ENCODE assay signal across 28 cellular contexts in the genomic region with DNA sequence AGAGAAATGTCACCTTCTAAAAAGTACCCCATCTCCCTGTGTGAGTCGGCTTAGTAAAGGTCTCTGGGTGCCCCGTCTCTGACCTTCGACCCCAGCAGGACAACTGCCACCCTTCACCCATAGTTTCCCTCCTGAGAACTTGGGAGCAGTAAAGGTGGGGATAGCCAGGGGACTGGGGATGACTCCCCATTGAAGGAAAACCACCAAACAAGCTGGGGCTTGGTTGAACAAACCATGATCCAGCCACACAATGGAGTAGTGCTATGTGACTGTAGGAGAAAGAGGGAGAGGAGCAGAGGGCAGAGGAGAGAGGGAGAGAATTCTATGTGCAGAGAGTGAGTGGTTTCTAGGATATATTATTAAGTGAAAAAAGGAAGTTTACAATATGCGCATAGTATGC. TPM values are rescaled to one million over a fixed set of nuclear protein-coding genes. Genes with fewer than 3 reads are reported as not detected.
"Had no signal": no experiment of that assay in that cellular context is flagged by ENCODE, and none has a peak within 500 bp of the region (broad histone marks: within the 10 kb centered on the region; RNA-seq: fewer than 3 reads in every experiment).

No MANE protein-coding gene starts in this region.

- H3K9me3 Mint-ChIP-seq: activated CD4-positive, alpha-beta T cell treated with anti-CD3 and anti-CD28 coated beads, Interleukin-2, amount 10 ng/mL, durations not matched to agents 24 days and 14 days; activated T-cell treated with anti-CD3 and anti-CD28 coated beads, Interleukin-2, amount 50 U/mL, for 4 hours; IgD-negative memory B cell had no signal

- H3K36me3 ChIP-seq: adrenal gland, Peyer's patch, SJSA1 had no signal

- H3K9me3 ChIP-seq: adrenal gland, Peyer's patch, SJSA1 had no signal

- H3K4me1 ChIP-seq: adrenal gland, Peyer's patch, SJSA1 had no signal

- H3K27me3 ChIP-seq: adrenal gland, Peyer's patch, SJSA1 had no signal

- H3K27ac Mint-ChIP-seq: activated B cell treated with CpG ODN at 0.5 μM for 24 hours; activated CD4-positive, alpha-beta T cell treated with anti-CD3 and anti-CD28 coated beads, Interleukin-2, amount 10 ng/mL, durations not matched to agents 24 days and 14 days; activated naive CD4-positive, alpha-beta T cell treated with anti-CD3 and anti-CD28 coated beads, Interleukin-2, amount 10 ng/mL, durations not matched to agents 7 days and 5 days; activated naive CD8-positive, alpha-beta T cell treated with anti-CD3 and anti-CD28 coated beads, Interleukin-2, amount 10 ng/mL, durations not matched to agents 7 days and 5 days; activated T-helper 17 cell treated with anti-CD3 and anti-CD28 coated beads, Interleukin-2, amount 50 U/mL, for 72 hours had no signal

- H3K27ac ChIP-seq: adrenal gland, Peyer's patch, RWPE1, SJSA1 had no signal

- H3K4me3 Mint-ChIP-seq: activated B cell treated with CpG ODN at 0.5 μM for 24 hours; activated CD4-positive, alpha-beta T cell treated with anti-CD3 and anti-CD28 coated beads, Interleukin-2, amount 10 ng/mL, durations not matched to agents 24 days and 14 days; activated naive CD4-positive, alpha-beta T cell treated with anti-CD3 and anti-CD28 coated beads, Interleukin-2, amount 10 ng/mL, durations not matched to agents 7 days and 5 days; activated naive CD8-positive, alpha-beta T cell treated with anti-CD3 and anti-CD28 coated beads, Interleukin-2, amount 10 ng/mL, durations not matched to agents 7 days and 5 days; activated T-cell treated with anti-CD3 and anti-CD28 coated beads, Interleukin-2, amount 50 U/mL, for 4 hours; activated T-helper 17 cell treated with anti-CD3 and anti-CD28 coated beads, Interleukin-2, amount 50 U/mL, for 72 hours; IgD-negative memory B cell had no signal

- H3K4me1 Mint-ChIP-seq: activated B cell treated with CpG ODN at 0.5 μM for 24 hours; activated CD4-positive, alpha-beta T cell treated with anti-CD3 and anti-CD28 coated beads, Interleukin-2, amount 10 ng/mL, durations not matched to agents 24 days and 14 days; activated naive CD4-positive, alpha-beta T cell treated with anti-CD3 and anti-CD28 coated beads, Interleukin-2, amount 10 ng/mL, durations not matched to agents 7 days and 5 days; activated T-helper 17 cell treated with anti-CD3 and anti-CD28 coated beads, Interleukin-2, amount 50 U/mL, for 72 hours had no signal

- H3K36me3 Mint-ChIP-seq: activated naive CD8-positive, alpha-beta T cell treated with anti-CD3 and anti-CD28 coated beads, Interleukin-2, amount 10 ng/mL, durations not matched to agents 7 days and 5 days had no signal

- H3K4me3 ChIP-seq: adrenal gland, Peyer's patch, SJSA1 had no signal

- ATAC-seq: activated T-cell treated with anti-CD3 and anti-CD28 coated beads, Interleukin-2, amount 50 U/mL, for 4 hours; activated T-helper 17 cell treated with anti-CD3 and anti-CD28 coated beads, Interleukin-2, amount 50 U/mL, for 72 hours; SK-N-SH treated with all-trans-retinoic acid at 6 μM for 48 hours had no signal

- DNase-seq: activated B cell treated with CpG ODN at 0.5 μM for 24 hours; activated CD4-positive, alpha-beta T cell treated with anti-CD3 and anti-CD28 coated beads for 1 hour; activated CD4-positive, alpha-beta T cell treated with anti-CD3 and anti-CD28 coated beads, Interleukin-2, amount 10 ng/mL, durations not matched to agents 24 days and 14 days; activated CD4-positive, alpha-beta T cell treated with anti-CD3 and anti-CD28 coated beads, Interleukin-2, amount 50 U/mL, for 48 hours; activated gamma-delta T cell; activated naive CD4-positive, alpha-beta T cell treated with anti-CD3 and anti-CD28 coated beads, Interleukin-2, amount 10 ng/mL, durations not matched to agents 7 days and 5 days; activated naive CD8-positive, alpha-beta T cell treated with anti-CD3 and anti-CD28 coated beads, Interleukin-2, amount 10 ng/mL, durations not matched to agents 7 days and 5 days; activated T-cell treated with anti-CD3 and anti-CD28 coated beads, Interleukin-2, amount 50 U/mL, for 4 hours; anterior cingulate cortex; central memory CD4-positive, alpha-beta T cell; KG1; NCI-H1048; NCI-H146; NCI-H187 treated with DMSO at 0.1 percent for 48 hours; NCI-H2081 treated with DMSO at 0.1 percent for 48 hours; NCI-H446; NCI-H524; SHP77; SW 1271 had no signal

RNA-seq across cellular contexts. Expression of gene ACSBG1, which starts 51.5 kb away (rescaled TPM):
- total RNA-seq: activated CD4-positive, alpha-beta T cell treated with anti-CD3 and anti-CD28 coated beads, Interleukin-2, amount 10 ng/mL, durations not matched to agents 24 days and 14 days; activated T-cell treated with anti-CD3 and anti-CD28 coated beads, Interleukin-2, amount 50 U/mL, for 4 hours; activated T-helper 17 cell treated with anti-CD3 and anti-CD28 coated beads, Interleukin-2, amount 50 U/mL, for 72 hours; M059J; Peyer's patch; SJSA1; T-helper 1 cell treated with Interleukin-12 subunit alpha and Interleukin-12 subunit beta and Interleukin-4 antibody, amounts not matched to agents 30 ng/mL and 1 ng/mL, for 36 hours had no signal
- polyA plus RNA-seq: IgD-negative memory B cell had no signal
